ENCODE assay signal across 23 cellular contexts in the genomic region with DNA sequence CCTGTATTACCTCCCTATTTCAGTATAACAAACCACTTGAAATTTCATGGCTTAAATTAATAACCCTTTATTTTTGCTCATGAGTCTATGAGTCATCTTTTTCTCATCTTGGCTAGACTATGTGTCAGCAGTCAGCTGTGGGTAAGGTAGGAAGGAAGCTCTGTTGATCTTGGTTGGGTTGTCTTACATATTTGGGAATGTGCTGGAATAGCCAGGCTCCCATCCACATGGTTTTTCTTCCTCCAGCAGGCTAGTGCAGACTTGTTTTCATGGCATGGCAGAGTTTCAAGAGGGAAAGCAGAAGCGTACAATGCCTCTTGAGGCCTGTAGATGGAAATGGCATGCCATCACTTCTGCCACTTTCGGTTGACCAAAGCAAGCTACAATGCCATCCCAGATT.
"Had no signal": no experiment of that assay in that cellular context is flagged by ENCODE, and none has a peak within 500 bp of the region (broad histone marks: within the 10 kb centered on the region; RNA-seq: fewer than 3 reads in every experiment).

No MANE protein-coding gene starts in this region.

- DNase-seq: activated CD4-positive, alpha-beta T cell treated with anti-CD3 and anti-CD28 coated beads, Interleukin-2, amount 50 U/mL, for 1 hour; activated CD4-positive, CD25-positive, alpha-beta regulatory T cell treated with anti-CD3 and anti-CD28 coated beads, Interleukin-2, amount 50 U/mL, for 72 hours; activated naive CD4-positive, alpha-beta T cell treated with Interleukin-2 at 50 U/mL for 16 hours; activated naive CD8-positive, alpha-beta T cell treated with anti-CD3 and anti-CD28 coated beads for 36 hours; activated T-cell treated with anti-CD3 and anti-CD28 coated beads, Interleukin-2, amount 50 U/mL, for 24 hours; erythroblast; gastrocnemius medialis; head of caudate nucleus; hypothalamus; islet precursor cell; lower lobe of right lung; naive thymus-derived CD4-positive, alpha-beta T cell; occipital lobe; posterior cingulate gyrus; right lobe of liver; small intestine; stimulated activated CD4-positive, alpha-beta T cell treated with anti-CD3 and anti-CD28 coated beads, Interleukin-2, amount 100 ng/mL, for 24 hours; stomach; T-helper 1 cell; testis; upper lobe of left lung; WERI-Rb-1 had no signal

- H3K36me3 ChIP-seq: gastrocnemius medialis, lower lobe of right lung, right lobe of liver, stomach, upper lobe of left lung, WERI-Rb-1 had no signal

- H3K4me1 ChIP-seq: gastrocnemius medialis, lower lobe of right lung, right lobe of liver, stomach, testis, upper lobe of left lung had no signal

- H3K27me3 ChIP-seq: gastrocnemius medialis, right lobe of liver, stomach, testis, upper lobe of left lung had no signal

- H3K9me3 ChIP-seq: gastrocnemius medialis, lower lobe of right lung, right lobe of liver, stomach, testis, upper lobe of left lung had no signal

- H3K4me3 ChIP-seq: gastrocnemius medialis, lower lobe of right lung, right lobe of liver, stomach, testis, upper lobe of left lung had no signal

- H3K27ac ChIP-seq: gastrocnemius medialis, lower lobe of right lung, right lobe of liver, stomach, testis, upper lobe of left lung, WERI-Rb-1 had no signal

- ATAC-seq: gastrocnemius medialis; lower lobe of right lung; naive thymus-derived CD4-positive, alpha-beta T cell; right lobe of liver; stimulated activated memory B cell treated with anti-CD40 and anti-IgM and Interleukin-4, amounts not matched to agents 10 μg/mL and 1 μg/mL and 100 μg/mL, for 72 hours had no signal
